In the genomic region with DNA sequence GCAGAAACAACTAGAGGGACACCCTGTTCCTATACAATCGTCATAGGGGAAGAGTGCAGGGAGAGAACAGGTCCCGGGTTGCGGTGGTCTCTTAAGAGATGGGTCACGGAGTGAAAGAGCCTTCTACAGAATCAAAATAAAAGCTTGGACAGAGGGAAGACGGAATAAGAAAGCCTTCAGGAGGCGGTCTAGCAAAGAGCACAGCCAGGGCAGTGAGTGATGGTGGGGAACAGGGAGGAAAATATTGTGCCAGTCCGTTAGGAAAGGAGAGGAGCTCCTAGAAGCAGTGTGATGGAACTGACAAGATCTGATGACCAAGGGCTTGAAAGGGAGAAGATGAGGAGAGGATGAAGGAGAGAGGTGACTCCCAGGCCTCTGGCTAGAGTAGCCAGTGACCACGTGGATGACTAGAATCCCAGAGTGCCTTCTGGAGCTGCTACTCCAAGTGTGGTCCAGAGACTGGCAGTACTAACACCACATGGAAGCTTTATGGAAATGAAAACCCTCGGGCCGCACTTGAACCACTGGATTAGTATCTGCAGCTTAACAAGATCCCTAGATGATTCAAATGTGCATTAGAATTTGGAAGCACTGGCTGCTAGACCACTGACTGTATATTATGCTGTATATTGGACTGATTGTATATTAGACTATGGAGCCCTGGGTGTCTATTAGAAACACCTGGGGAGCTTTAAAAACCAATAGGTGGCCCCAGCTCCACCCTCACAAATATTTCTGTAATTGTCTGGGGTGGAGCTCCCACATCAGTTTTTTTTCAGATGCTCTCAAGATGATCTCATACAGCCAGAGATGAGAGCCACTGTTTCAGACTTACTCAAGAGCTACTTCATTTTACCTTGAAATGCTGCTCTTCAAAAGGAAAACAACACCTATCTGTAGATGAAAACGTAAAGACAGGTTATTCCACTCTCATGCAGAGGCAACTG, we compare ENCODE assay signal across 10 cellular contexts. TPM values are rescaled to one million over a fixed set of nuclear protein-coding genes. Genes with fewer than 3 reads are reported as not detected.
DNase-seq lines count a peak whose midpoint lies in the region; ATAC-seq and TF ChIP-seq lines count a peak whose summit lies in the region.
"Had no signal": no experiment of that assay in that cellular context is flagged by ENCODE, and none has a peak within 500 bp of the region (broad histone marks: within the 10 kb centered on the region; RNA-seq: fewer than 3 reads in every experiment).

No MANE protein-coding gene starts in this region.

- no peaks in the 10 kb centered on the region for H3K36me3 ChIP-seq in heart left ventricle
- no peaks in the 10 kb centered on the region for H3K36me3 ChIP-seq in upper lobe of right lung
- H3K36me3 ChIP-seq: tibial nerve had no signal

- TF ChIP-seq POLR2A in heart left ventricle (IDR thresholded peaks at IDR 0.05) = no peak

- H3K27me3 Mint-ChIP-seq in WTC11 (ENCODE audit: low read depth) = peaks cover 29% of the 10 kb centered on the region

- H3K27me3 ChIP-seq in heart left ventricle (peaks cover 0 to 33% (median 6%) of the 10 kb centered on the region in 9 donors), right cardiac atrium (ENCODE audit: control insufficient read depth, insufficient read depth) (no peaks in the 10 kb centered on the region), upper lobe of right lung (peaks cover 6% of the 10 kb centered on the region)

- peak overlapping the region in 5 of 12 donors; percentile 27 to 82 (median 72) for H3K27ac ChIP-seq in heart left ventricle
- H3K27ac ChIP-seq in right cardiac atrium (ENCODE audit: low read length) = no peak overlapping the region
- H3K27ac ChIP-seq in upper lobe of right lung = peak overlapping the region; percentile 63

- ATAC-seq in heart left ventricle (no peak), right cardiac atrium (no peak), WTC11 (no peak), upper lobe of right lung (peak; percentile 21), HG03097 (IDR thresholded peaks at IDR 0.05; ENCODE audit: low FRiP score, unreplicated experiment) (no peak), HG02852 (IDR thresholded peaks at IDR 0.05; ENCODE audit: unreplicated experiment) (no peak), HG02885 (IDR thresholded peaks at IDR 0.05; ENCODE audit: poor library complexity, unreplicated experiment) (no peak)

- H3K4me3 Mint-ChIP-seq in WTC11 = peak overlapping the region; percentile 97

- H3K4me3 ChIP-seq in heart left ventricle = peak overlapping the region in 7 of 12 donors; percentile 61 to 84 (median 70)
- H3K4me3 ChIP-seq in right cardiac atrium (ENCODE audit: low read length) = no peak overlapping the region
- H3K4me3 ChIP-seq in upper lobe of right lung = peak overlapping the region; percentile 49

- CTCF ChIA-PET in WTC11 (lab: Charles Lee) = interaction anchor here (0.9 to 2.9 kb wide), 3 partner anchors 45 to 68 kb away, joined by 3 to 22 read pairs (median 4); no protein-coding TSS in a partner anchor

- no peaks in the 10 kb centered on the region for H3K9me3 ChIP-seq in heart left ventricle
- H3K9me3 ChIP-seq in right cardiac atrium (ENCODE audit: control insufficient read depth, low read length) = no peaks in the 10 kb centered on the region
- no peaks in the 10 kb centered on the region for H3K9me3 ChIP-seq in upper lobe of right lung
- H3K9me3 ChIP-seq: tibial nerve had no signal

- WGBS in heart left ventricle, 4 donors = 66 to 70% (median 67%) methylated on average over 11 of the region's 11 CpGs
- WGBS in right cardiac atrium = 70% methylated on average over 11 of the region's 11 CpGs

- POLR2A ChIA-PET in WTC11 (lab: Charles Lee) = interaction anchor here (0.7 kb wide), 1 partner anchor 43 kb away, joined by 4 read pairs; no protein-coding TSS in a partner anchor

- intact Hi-C loops in heart left ventricle (cut with DNase I) (loop anchor here in 1 of 10 donors (5.0 kb wide), 1 partner anchor 40 kb away; no protein-coding TSS in a partner anchor), right cardiac atrium (cut with DNase I) (no loop called here), upper lobe of right lung (cut with DNase I) (no loop called here)

- TF ChIP-seq CTCF in heart left ventricle (IDR thresholded peaks at IDR 0.05) (no peak), WTC11 (IDR thresholded peaks at IDR 0.05) (no peak), upper lobe of right lung (IDR thresholded peaks at IDR 0.05) (no peak)

- H3K36me3 Mint-ChIP-seq in WTC11 = no peaks in the 10 kb centered on the region

- no peaks in the 10 kb centered on the region for H3K9me3 Mint-ChIP-seq in WTC11

- peaks cover 36% of the 10 kb centered on the region for H3K4me1 Mint-ChIP-seq in WTC11

- no peak overlapping the region for H3K27ac Mint-ChIP-seq in WTC11

- DNase-seq in heart left ventricle (no peak), right cardiac atrium (no peak), WTC11 (ENCODE audit: low spot score) (no peak), iris pigment epithelial cell (ENCODE audit: low read depth) (peak; percentile 72), upper lobe of right lung (no peak)
- DNase-seq: GOT3 had no signal

- peaks cover 0 to 21% (median 6%) of the 10 kb centered on the region in 12 donors for H3K4me1 ChIP-seq in heart left ventricle
- H3K4me1 ChIP-seq in right cardiac atrium (ENCODE audit: control insufficient read depth, insufficient read depth, low read length) = no peaks in the 10 kb centered on the region
- peaks cover 8% of the 10 kb centered on the region for H3K4me1 ChIP-seq in upper lobe of right lung

TF ChIP-seq in WTC11, 78 proteins besides CTCF, POLR2A, EP300 and RAD21:
- no peak for TF ChIP-seq SOX15 (CRISPR knock-in tag; IDR thresholded peaks at IDR 0.05)
- no peak for TF ChIP-seq ZMAT4 (CRISPR knock-in tag; IDR thresholded peaks at IDR 0.05)
- TF ChIP-seq ETV6 (CRISPR knock-in tag; IDR thresholded peaks at IDR 0.05) = no peak
- TF ChIP-seq, protein P1, sequence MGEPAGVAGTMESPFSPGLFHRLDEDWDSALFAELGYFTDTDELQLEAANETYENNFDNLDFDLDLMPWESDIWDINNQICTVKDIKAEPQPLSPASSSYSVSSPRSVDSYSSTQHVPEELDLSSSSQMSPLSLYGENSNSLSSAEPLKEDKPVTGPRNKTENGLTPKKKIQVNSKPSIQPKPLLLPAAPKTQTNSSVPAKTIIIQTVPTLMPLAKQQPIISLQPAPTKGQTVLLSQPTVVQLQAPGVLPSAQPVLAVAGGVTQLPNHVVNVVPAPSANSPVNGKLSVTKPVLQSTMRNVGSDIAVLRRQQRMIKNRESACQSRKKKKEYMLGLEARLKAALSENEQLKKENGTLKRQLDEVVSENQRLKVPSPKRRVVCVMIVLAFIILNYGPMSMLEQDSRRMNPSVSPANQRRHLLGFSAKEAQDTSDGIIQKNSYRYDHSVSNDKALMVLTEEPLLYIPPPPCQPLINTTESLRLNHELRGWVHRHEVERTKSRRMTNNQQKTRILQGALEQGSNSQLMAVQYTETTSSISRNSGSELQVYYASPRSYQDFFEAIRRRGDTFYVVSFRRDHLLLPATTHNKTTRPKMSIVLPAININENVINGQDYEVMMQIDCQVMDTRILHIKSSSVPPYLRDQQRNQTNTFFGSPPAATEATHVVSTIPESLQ (CRISPR knock-in tag; IDR thresholded peaks at IDR 0.05) = no peak
- no peak for TF ChIP-seq CBFB (CRISPR knock-in tag; IDR thresholded peaks at IDR 0.05; ENCODE audit: low read depth)
- no peak for TF ChIP-seq GABPB1 (CRISPR knock-in tag; IDR thresholded peaks at IDR 0.05)
- TF ChIP-seq TEAD1 (CRISPR knock-in tag; IDR thresholded peaks at IDR 0.05) = no peak
- no peak for TF ChIP-seq SMAD4 (CRISPR knock-in tag; IDR thresholded peaks at IDR 0.05)
- no peak for TF ChIP-seq ESRRA (CRISPR knock-in tag; IDR thresholded peaks at IDR 0.05; ENCODE audit: borderline replicate concordance)
- no peak for TF ChIP-seq NR2C2 (CRISPR knock-in tag; IDR thresholded peaks at IDR 0.05)
- TF ChIP-seq, protein P2, sequence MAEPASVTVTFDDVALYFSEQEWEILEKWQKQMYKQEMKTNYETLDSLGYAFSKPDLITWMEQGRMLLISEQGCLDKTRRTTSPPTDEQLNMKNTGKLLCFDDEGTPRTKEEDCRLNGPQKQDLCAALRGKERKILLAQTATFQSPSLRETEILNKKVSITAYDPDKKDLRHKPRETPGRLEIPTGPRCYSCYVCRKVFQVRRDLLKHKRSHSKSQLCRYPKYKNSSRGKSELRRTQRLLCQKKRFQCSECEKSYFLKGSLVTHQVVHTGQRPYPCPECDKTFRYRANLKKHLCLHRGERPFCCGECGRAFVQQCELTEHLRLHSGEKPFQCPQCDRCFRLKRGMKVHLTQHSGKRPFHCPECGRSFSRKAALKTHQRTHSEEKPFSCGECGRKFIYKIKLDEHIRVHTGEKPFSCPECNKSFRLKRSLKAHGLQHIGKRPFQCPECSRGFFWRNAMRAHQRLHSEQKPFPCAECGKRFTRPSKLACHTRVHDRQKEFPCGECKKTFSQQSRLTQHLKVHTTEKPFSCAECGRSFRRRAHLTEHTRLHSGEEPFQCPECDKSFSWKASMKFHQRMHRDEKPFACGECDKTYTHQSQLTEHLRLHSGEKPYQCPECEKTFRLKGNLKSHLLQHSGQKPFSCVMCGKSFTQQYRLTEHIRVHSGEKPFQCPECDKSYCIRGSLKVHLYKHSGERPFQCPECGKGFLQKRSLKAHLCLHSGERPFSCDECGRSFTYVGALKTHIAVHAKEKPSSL (CRISPR knock-in tag; conservative IDR thresholded peaks at IDR 0.05) = no peak

RNA-seq across cellular contexts. Expression of gene EVA1A, which starts 1.1 kb away (rescaled TPM):
- total RNA-seq in heart left ventricle = 1 to 10 TPM in 5 of 9 donors, under 1 TPM in 3, not detected in 1; 0.42 to 5.0 (median 1.4) TPM
- polyA plus RNA-seq in heart left ventricle = 1 to 10 TPM in 1 of 2 donors, under 1 TPM in 1; 0.19 to 1.4 TPM
- total RNA-seq in right cardiac atrium = under 1 TPM in 2 of 4 donors, not detected in 2; 0.24 to 0.26 TPM
- 0.66 TPM for polyA plus RNA-seq in right cardiac atrium
- total RNA-seq in WTC11 (2021) = 3.2 to 4.1 TPM (median 3.3 TPM) in 3 replicates
- 41.9 TPM for total RNA-seq in upper lobe of right lung
